10 cellular contexts compared by ENCODE assay signal in genomic region chr2:42050350-42051167, GRCh38. TPM values are rescaled to one million over a fixed set of nuclear protein-coding genes. Genes with fewer than 3 reads are reported as not detected.
A peak's percentile ranks its signal among the peaks of the same experiment; 100 is the strongest.
DNase-seq lines count a peak whose midpoint lies in the region; ATAC-seq, FAIRE-seq and TF ChIP-seq lines count a peak whose summit lies in the region.
"Had no signal": no experiment of that assay in that cellular context is flagged by ENCODE, and none has a peak within 500 bp of the region (broad histone marks: within the 10 kb centered on the region; RNA-seq: fewer than 3 reads in every experiment).

No MANE protein-coding gene starts in this region.

- peaks cover 29% of the 10 kb centered on the region for H3K79me2 ChIP-seq in fibroblast of lung (ENCODE audit: control insufficient read depth, insufficient read depth, low read length)

- H3K27ac ChIP-seq in left ventricle myocardium inferior (replicated peaks) (peak overlapping the region; percentile 91), fibroblast of lung (ENCODE audit: insufficient read depth, low read length) (peak overlapping the region; percentile 23), aorta (ENCODE audit: low read depth in 1 of 2, low read length in 2 of 2) (peak overlapping the region; percentile 53 to 95)

- H3K4me3 ChIP-seq in left ventricle myocardium inferior, result peak overlapping the region; percentile 87
- peak overlapping the region; percentile 56 to 100 (median 78) for H3K4me3 ChIP-seq in fibroblast of lung (replicated peaks in 1 of 4; ENCODE audit: control extremely low read depth in 1 of 4, insufficient read depth in 1 of 4, low read depth in 3 of 4, low read length in 4 of 4)
- peak overlapping the region; percentile 52 to 77 for H3K4me3 ChIP-seq in aorta (ENCODE audit: low read length in 2 of 2)

- H3K9me3 ChIP-seq in left ventricle myocardium inferior (replicated peaks) (no peaks in the 10 kb centered on the region), fibroblast of lung (ENCODE audit: control insufficient read depth, insufficient read depth, low read depth, low read length) (no peaks in the 10 kb centered on the region), aorta (ENCODE audit: control insufficient read depth, low read length) (no peaks in the 10 kb centered on the region)

- no peak overlapping the region for H2AFZ ChIP-seq in fibroblast of lung (ENCODE audit: low read length)

- H3K36me3 Mint-ChIP-seq in neural crest cell (ENCODE audit: low read depth), result no peaks in the 10 kb centered on the region

- peak overlapping the region; percentile 73 for H3K4me2 ChIP-seq in fibroblast of lung (ENCODE audit: extremely low read depth, insufficient read depth, low read length)

- peaks cover 11% of the 10 kb centered on the region for H3K27me3 Mint-ChIP-seq in neural crest cell (ENCODE audit: low read depth)

- DNase-seq in left ventricle myocardium inferior (no peak), left cardiac atrium (no peak), fibroblast of lung (ENCODE audit: low read depth in 2 of 2) (peak in 1 of 2 donors; percentile 38), neural crest cell (ENCODE audit: low read depth, low spot score) (no peak), aorta (no peak), cerebellum (ENCODE audit: low spot score) (no peak), H54 (ENCODE audit: insufficient read length, low spot score) (no peak)
- DNase-seq: activated CD8-positive, alpha-beta T cell treated with anti-CD3 and anti-CD28 coated beads for 36 hours; amniotic stem cell had no signal

- H3K9ac ChIP-seq in fibroblast of lung (ENCODE audit: insufficient read depth, low read length), result no peak overlapping the region

- peaks cover 86% of the 10 kb centered on the region for H3K4me1 ChIP-seq in left ventricle myocardium inferior
- peaks cover 19% of the 10 kb centered on the region for H3K4me1 ChIP-seq in fibroblast of lung (ENCODE audit: control insufficient read depth, extremely low read depth, insufficient read depth, low read length)
- peaks cover 3 to 6% of the 10 kb centered on the region in 2 donors for H3K4me1 ChIP-seq in aorta (ENCODE audit: control insufficient read depth in 1 of 2, insufficient read depth in 2 of 2, low read length in 2 of 2)

- 4 to 7% methylated on average over 8 of the region's 8 CpGs for WGBS in aorta, 2 donors

- H3K27ac Mint-ChIP-seq in neural crest cell (ENCODE audit: unreplicated experiment), result peak overlapping the region; percentile 94
- H3K27ac Mint-ChIP-seq: activated CD8-positive, alpha-beta T cell treated with anti-CD3 and anti-CD28 coated beads for 36 hours had no signal

- ATAC-seq in left cardiac atrium (no peak), aorta (ENCODE audit: low FRiP score) (no peak), GM18867 (IDR thresholded peaks at IDR 0.05; ENCODE audit: unreplicated experiment) (no peak)
- ATAC-seq: activated CD8-positive, alpha-beta T cell treated with anti-CD3 and anti-CD28 coated beads for 36 hours had no signal

- peak overlapping the region; percentile 96 for H3K4me3 Mint-ChIP-seq in neural crest cell
- H3K4me3 Mint-ChIP-seq: activated CD8-positive, alpha-beta T cell treated with anti-CD3 and anti-CD28 coated beads for 36 hours had no signal

- H3K9me3 Mint-ChIP-seq in neural crest cell, result no peaks in the 10 kb centered on the region
- H3K9me3 Mint-ChIP-seq: activated CD8-positive, alpha-beta T cell treated with anti-CD3 and anti-CD28 coated beads for 36 hours had no signal

- TF ChIP-seq CTCF in left ventricle myocardium inferior (IDR thresholded peaks at IDR 0.05; ENCODE audit: borderline replicate concordance) (no peak), fibroblast of lung (conservative IDR thresholded peaks at IDR 0.05 in 1 of 2, IDR thresholded peaks at IDR 0.05 in 1 of 2; ENCODE audit: low read depth in 1 of 2, low read length in 2 of 2) (no peak), neural crest cell (conservative IDR thresholded peaks at IDR 0.05) (no peak)

- H3K4me1 Mint-ChIP-seq in neural crest cell, result peaks cover 73% of the 10 kb centered on the region

- no peaks in the 10 kb centered on the region for H3K27me3 ChIP-seq in left ventricle myocardium inferior (ENCODE audit: low read depth)
- peaks cover 9% of the 10 kb centered on the region for H3K27me3 ChIP-seq in fibroblast of lung (ENCODE audit: control insufficient read depth, insufficient read depth, low read length)
- no peaks in the 10 kb centered on the region for H3K27me3 ChIP-seq in aorta (ENCODE audit: control insufficient read depth in 1 of 2, insufficient read depth in 2 of 2, low read length in 1 of 2)

- no peaks in the 10 kb centered on the region for H4K20me1 ChIP-seq in fibroblast of lung (ENCODE audit: control insufficient read depth, extremely low read depth, insufficient read depth, low read length)

- intact Hi-C loops in left ventricle myocardium inferior (cut with micrococcal nuclease), result no loop called here
- intact Hi-C loops in left cardiac atrium (cut with DNase I), result loop anchor here in 1 of 2 donors (5.0 kb wide), 2 partner anchors 103 to 123 kb away; no protein-coding TSS in a partner anchor
- intact Hi-C loops in aorta (cut with DNase I), result loop anchor here (5.0 to 10.0 kb wide), 3 partner anchors 53 to 1174 kb away; partner anchors contain the start of gene ZFP36L2 (in 1 of the 2)

- TF ChIP-seq POLR2A in H54 (IDR thresholded peaks at IDR 0.05; ENCODE audit: low read depth, low read length), result no peak

- no peak for FAIRE-seq in H54 (lab: Jason Lieb, UNC)

- H3K36me3 ChIP-seq in left ventricle myocardium inferior (peaks cover 18% of the 10 kb centered on the region), fibroblast of lung (ENCODE audit: control insufficient read depth, insufficient read depth, low read length) (peaks cover 14% of the 10 kb centered on the region), aorta (ENCODE audit: control insufficient read depth in 1 of 2, insufficient read depth in 2 of 2, low read length in 1 of 2) (peaks cover 2 to 4% of the 10 kb centered on the region in 2 donors)

RNA-seq across cellular contexts. Expression of gene PKDCC, which starts 2.7 kb away (rescaled TPM):
- total RNA-seq in left ventricle myocardium inferior (88.7 TPM), left cardiac atrium (100 to 1,000 TPM; 138 to 209 TPM), fibroblast of lung (63.9 and 70.1 TPM in 2 replicates), neural crest cell (74.4 and 81.9 TPM in 2 replicates), aorta (100 to 1,000 TPM; 148 to 258 TPM), cerebellum (30.9 TPM)
- polyA plus RNA-seq in fibroblast of lung (48.4 and 70.3 TPM in 2 replicates), aorta (100 to 1,000 TPM in 1 of 2 donors, 10 to 100 TPM in 1; 48.8 to 182 TPM)
- polyA plus RNA-seq in fibroblast of lung (2012), result 31.1 and 43.1 TPM in 2 replicates
- polyA minus RNA-seq in fibroblast of lung (ENCODE audit: low replicate concordance), result 51.4 and 159 TPM in 2 replicates
- total RNA-seq: activated CD8-positive, alpha-beta T cell treated with anti-CD3 and anti-CD28 coated beads for 36 hours had no signal

Comparison
In these comparisons a context has a peak if more than half of its experiments do, and no peak if none do; other contexts are left out.
1. H3K27ac ChIP-seq: peak in every context shown above with its lines; median percentile 91 in left ventricle myocardium inferior; 74 in aorta; 23 in fibroblast of lung.